ENCODE assay signal across 4 cellular contexts in genomic region chr7:26626687-26627086, GRCh38.
"Had no signal": no experiment of that assay in that cellular context is flagged by ENCODE, and none has a peak within 500 bp of the region (broad histone marks: within the 10 kb centered on the region; RNA-seq: fewer than 3 reads in every experiment).

No MANE protein-coding gene starts in this region.

- H3K4me2 ChIP-seq: GM23338 had no signal

- ATAC-seq: GM23338 had no signal

- H3K27ac Mint-ChIP-seq: GM23338, H9 had no signal

- H2AFZ ChIP-seq: GM23338 had no signal

- DNase-seq: H9, HCEC 1CT, IMR-90 had no signal

- H3K9me3 Mint-ChIP-seq: GM23338, H9 had no signal

- H3K4me3 ChIP-seq: GM23338 had no signal

- H3K4me3 Mint-ChIP-seq: GM23338, H9 had no signal
